2 cellular contexts compared by ENCODE assay signal in the genomic region with DNA sequence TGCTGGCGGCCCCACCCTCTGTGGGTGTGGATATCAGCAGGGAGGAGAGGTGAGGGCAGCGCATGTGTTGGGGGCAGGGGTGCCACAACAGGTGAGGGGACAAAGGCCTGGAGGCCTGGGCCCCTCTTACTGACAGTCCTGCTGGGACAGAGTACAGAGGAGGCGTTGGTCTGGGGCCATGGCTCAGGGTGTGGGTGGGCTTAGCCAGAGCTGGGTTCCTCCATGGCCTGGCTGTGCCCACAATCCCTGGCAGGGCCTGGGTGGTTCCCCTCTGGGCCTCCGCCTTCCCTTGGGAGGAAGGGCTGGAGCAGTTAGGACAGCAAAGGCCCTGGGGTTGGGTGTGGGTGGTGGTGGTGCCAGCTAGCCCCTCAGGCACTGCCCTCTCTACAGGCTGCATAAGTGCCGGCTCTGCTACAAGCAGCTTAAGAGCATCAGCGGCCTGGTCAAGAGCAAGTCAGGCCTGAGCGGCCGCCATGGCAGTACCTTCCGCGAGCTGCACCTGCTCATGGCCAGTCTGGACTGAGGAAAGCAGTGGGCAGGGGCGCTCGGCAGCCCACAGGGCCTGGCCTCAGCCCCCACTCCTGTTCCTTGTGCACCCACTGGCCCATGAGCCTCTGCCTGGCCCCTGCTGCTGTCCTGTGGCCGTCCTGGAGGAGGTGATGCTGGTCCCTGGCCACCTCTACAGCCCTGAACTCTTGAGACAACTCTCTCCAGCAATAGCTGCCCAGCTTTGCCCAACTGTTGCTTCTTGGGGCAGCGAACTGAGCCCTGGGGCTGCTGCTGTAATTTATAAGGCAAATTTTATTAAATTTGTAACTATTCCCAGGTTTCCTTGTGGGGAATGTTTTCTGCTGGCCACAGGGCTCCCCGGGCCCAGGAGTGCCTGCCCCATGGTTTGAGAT.
TF ChIP-seq lines count a peak whose summit lies in the region.

No MANE protein-coding gene starts in this region.

TF ChIP-seq in SK-N-SH treated with all-trans-retinoic acid at 6 μM for 48 hours, 23 proteins besides CTCF, POLR2A, EP300 and RAD21:
- TF ChIP-seq, protein P1, sequence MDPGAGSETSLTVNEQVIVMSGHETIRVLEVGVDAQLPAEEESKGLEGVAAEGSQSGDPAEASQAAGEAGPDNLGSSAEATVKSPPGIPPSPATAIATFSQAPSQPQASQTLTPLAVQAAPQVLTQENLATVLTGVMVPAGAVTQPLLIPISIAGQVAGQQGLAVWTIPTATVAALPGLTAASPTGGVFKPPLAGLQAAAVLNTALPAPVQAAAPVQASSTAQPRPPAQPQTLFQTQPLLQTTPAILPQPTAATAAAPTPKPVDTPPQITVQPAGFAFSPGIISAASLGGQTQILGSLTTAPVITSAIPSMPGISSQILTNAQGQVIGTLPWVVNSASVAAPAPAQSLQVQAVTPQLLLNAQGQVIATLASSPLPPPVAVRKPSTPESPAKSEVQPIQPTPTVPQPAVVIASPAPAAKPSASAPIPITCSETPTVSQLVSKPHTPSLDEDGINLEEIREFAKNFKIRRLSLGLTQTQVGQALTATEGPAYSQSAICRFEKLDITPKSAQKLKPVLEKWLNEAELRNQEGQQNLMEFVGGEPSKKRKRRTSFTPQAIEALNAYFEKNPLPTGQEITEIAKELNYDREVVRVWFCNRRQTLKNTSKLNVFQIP (CRISPR knock-in tag; IDR thresholded peaks at IDR 0.05; ENCODE audit: borderline replicate concordance, low read depth), result no peak
- TF ChIP-seq ZNF8 (CRISPR knock-in tag; IDR thresholded peaks at IDR 0.05) (no peak), RARB (CRISPR knock-in tag; IDR thresholded peaks at IDR 0.05) (no peak), SNAI2 (CRISPR knock-in tag; IDR thresholded peaks at IDR 0.05) (no peak), PPARA (CRISPR knock-in tag; IDR thresholded peaks at IDR 0.05; ENCODE audit: borderline replicate concordance) (no peak), TOX (CRISPR knock-in tag; IDR thresholded peaks at IDR 0.05; ENCODE audit: borderline replicate concordance) (no peak), ZNF70 (CRISPR knock-in tag; IDR thresholded peaks at IDR 0.05) (no peak), ARNTL (CRISPR knock-in tag; IDR thresholded peaks at IDR 0.05; ENCODE audit: borderline replicate concordance, low read depth) (no peak), ESRRG (CRISPR knock-in tag; IDR thresholded peaks at IDR 0.05) (no peak), ZC3H10 (CRISPR knock-in tag; IDR thresholded peaks at IDR 0.05) (no peak), TCF4 (CRISPR knock-in tag; IDR thresholded peaks at IDR 0.05; ENCODE audit: borderline replicate concordance) (no peak), CSDC2 (CRISPR knock-in tag; IDR thresholded peaks at IDR 0.05) (no peak)
- TF ChIP-seq, protein P2, sequence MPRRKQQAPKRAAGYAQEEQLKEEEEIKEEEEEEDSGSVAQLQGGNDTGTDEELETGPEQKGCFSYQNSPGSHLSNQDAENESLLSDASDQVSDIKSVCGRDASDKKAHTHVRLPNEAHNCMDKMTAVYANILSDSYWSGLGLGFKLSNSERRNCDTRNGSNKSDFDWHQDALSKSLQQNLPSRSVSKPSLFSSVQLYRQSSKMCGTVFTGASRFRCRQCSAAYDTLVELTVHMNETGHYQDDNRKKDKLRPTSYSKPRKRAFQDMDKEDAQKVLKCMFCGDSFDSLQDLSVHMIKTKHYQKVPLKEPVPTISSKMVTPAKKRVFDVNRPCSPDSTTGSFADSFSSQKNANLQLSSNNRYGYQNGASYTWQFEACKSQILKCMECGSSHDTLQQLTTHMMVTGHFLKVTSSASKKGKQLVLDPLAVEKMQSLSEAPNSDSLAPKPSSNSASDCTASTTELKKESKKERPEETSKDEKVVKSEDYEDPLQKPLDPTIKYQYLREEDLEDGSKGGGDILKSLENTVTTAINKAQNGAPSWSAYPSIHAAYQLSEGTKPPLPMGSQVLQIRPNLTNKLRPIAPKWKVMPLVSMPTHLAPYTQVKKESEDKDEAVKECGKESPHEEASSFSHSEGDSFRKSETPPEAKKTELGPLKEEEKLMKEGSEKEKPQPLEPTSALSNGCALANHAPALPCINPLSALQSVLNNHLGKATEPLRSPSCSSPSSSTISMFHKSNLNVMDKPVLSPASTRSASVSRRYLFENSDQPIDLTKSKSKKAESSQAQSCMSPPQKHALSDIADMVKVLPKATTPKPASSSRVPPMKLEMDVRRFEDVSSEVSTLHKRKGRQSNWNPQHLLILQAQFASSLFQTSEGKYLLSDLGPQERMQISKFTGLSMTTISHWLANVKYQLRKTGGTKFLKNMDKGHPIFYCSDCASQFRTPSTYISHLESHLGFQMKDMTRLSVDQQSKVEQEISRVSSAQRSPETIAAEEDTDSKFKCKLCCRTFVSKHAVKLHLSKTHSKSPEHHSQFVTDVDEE (CRISPR knock-in tag; IDR thresholded peaks at IDR 0.05), result no peak
TF ChIP-seq in SK-N-SH treated with all-trans-retinoic acid at 6 μM for 48 hours: peak in this region for 0.

TF ChIP-seq in SK-N-SH, 30 proteins besides CTCF, POLR2A, EP300 and RAD21 (continued from another document):
- TF ChIP-seq, protein P3, sequence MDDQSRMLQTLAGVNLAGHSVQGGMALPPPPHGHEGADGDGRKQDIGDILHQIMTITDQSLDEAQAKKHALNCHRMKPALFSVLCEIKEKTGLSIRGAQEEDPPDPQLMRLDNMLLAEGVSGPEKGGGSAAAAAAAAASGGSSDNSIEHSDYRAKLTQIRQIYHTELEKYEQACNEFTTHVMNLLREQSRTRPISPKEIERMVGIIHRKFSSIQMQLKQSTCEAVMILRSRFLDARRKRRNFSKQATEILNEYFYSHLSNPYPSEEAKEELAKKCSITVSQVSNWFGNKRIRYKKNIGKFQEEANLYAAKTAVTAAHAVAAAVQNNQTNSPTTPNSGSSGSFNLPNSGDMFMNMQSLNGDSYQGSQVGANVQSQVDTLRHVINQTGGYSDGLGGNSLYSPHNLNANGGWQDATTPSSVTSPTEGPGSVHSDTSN (IDR thresholded peaks at IDR 0.05), result no peak
- no peak for TF ChIP-seq JUND (IDR thresholded peaks at IDR 0.05)
- TF ChIP-seq CHD2 (IDR thresholded peaks at IDR 0.05; ENCODE audit: low read length, partially characterized antibody), result no peak
- no peak for TF ChIP-seq FOSL2 (IDR thresholded peaks at IDR 0.05; ENCODE audit: borderline replicate concordance, low read depth)
- TF ChIP-seq, protein P4, sequence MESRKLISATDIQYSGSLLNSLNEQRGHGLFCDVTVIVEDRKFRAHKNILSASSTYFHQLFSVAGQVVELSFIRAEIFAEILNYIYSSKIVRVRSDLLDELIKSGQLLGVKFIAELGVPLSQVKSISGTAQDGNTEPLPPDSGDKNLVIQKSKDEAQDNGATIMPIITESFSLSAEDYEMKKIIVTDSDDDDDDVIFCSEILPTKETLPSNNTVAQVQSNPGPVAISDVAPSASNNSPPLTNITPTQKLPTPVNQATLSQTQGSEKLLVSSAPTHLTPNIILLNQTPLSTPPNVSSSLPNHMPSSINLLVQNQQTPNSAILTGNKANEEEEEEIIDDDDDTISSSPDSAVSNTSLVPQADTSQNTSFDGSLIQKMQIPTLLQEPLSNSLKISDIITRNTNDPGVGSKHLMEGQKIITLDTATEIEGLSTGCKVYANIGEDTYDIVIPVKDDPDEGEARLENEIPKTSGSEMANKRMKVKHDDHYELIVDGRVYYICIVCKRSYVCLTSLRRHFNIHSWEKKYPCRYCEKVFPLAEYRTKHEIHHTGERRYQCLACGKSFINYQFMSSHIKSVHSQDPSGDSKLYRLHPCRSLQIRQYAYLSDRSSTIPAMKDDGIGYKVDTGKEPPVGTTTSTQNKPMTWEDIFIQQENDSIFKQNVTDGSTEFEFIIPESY (IDR thresholded peaks at IDR 0.05; ENCODE audit: borderline replicate concordance, low read depth), result no peak
- TF ChIP-seq, protein P5, sequence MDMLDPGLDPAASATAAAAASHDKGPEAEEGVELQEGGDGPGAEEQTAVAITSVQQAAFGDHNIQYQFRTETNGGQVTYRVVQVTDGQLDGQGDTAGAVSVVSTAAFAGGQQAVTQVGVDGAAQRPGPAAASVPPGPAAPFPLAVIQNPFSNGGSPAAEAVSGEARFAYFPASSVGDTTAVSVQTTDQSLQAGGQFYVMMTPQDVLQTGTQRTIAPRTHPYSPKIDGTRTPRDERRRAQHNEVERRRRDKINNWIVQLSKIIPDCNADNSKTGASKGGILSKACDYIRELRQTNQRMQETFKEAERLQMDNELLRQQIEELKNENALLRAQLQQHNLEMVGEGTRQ (IDR thresholded peaks at IDR 0.05; ENCODE audit: borderline replicate concordance, low read depth, low read length), result no peak
- TF ChIP-seq NFIC (IDR thresholded peaks at IDR 0.05; ENCODE audit: borderline replicate concordance), result no peak
- TF ChIP-seq NRF1 (IDR thresholded peaks at IDR 0.05; ENCODE audit: low read depth, low read length), result no peak
